1 cellular context compared by ENCODE assay signal in genomic region chr2:27093430-27094352, GRCh38.
A peak's percentile ranks its signal among the peaks of the same experiment; 100 is the strongest.
TF ChIP-seq lines count a peak whose summit lies in the region.

No MANE protein-coding gene starts in this region.

TF ChIP-seq in HepG2, 621 proteins besides CTCF, POLR2A, EP300 and RAD21 (continued from another document and continues in another):
- TF ChIP-seq AFF4 (CRISPR knock-in tag; IDR thresholded peaks at IDR 0.05) = peak; percentile 83; the same call in 1 of the 2 replicates
- peak in 1 of 2 experiments; percentile 67; a peak in 2 of 4 replicates for TF ChIP-seq KLF16 (CRISPR knock-in tag; IDR thresholded peaks at IDR 0.05)
- TF ChIP-seq REPIN1 (CRISPR knock-in tag; IDR thresholded peaks at IDR 0.05; ENCODE audit: borderline replicate concordance, low read depth) = peak; percentile 93
- peak; percentile 98 for TF ChIP-seq PATZ1 (CRISPR knock-in tag; IDR thresholded peaks at IDR 0.05)
- TF ChIP-seq ZC3H13 (CRISPR knock-in tag; IDR thresholded peaks at IDR 0.05) = peak; percentile 40; the same call in 1 of the 2 replicates
- TF ChIP-seq TCF7 (IDR thresholded peaks at IDR 0.05; ENCODE audit: low read depth) = 0 out of 2 replicates have a peak, but pooled peaks have one; percentile 20
- no peak for TF ChIP-seq CHCHD3 (CRISPR knock-in tag; IDR thresholded peaks at IDR 0.05)
- 0 out of 2 replicates have a peak, but pooled peaks have one; percentile 53 for TF ChIP-seq ZNF747 (CRISPR knock-in tag; IDR thresholded peaks at IDR 0.05; ENCODE audit: borderline replicate concordance)
- TF ChIP-seq NPAS2 (CRISPR knock-in tag; IDR thresholded peaks at IDR 0.05; ENCODE audit: borderline replicate concordance) = no peak
- peak; percentile 77 for TF ChIP-seq HDAC1 (CRISPR knock-in tag; IDR thresholded peaks at IDR 0.05)
- TF ChIP-seq TBX2 (CRISPR knock-in tag; IDR thresholded peaks at IDR 0.05; ENCODE audit: borderline replicate concordance) = no peak; the same call in 1 of the 2 replicates
- TF ChIP-seq ZSCAN30 (CRISPR knock-in tag; IDR thresholded peaks at IDR 0.05) = no peak
- TF ChIP-seq ONECUT2 (CRISPR knock-in tag; IDR thresholded peaks at IDR 0.05) = no peak; the same call in 1 of the 2 replicates
- TF ChIP-seq CCDC6 (CRISPR knock-in tag; IDR thresholded peaks at IDR 0.05) = peak; percentile 73
- no peak for TF ChIP-seq ZNF44 (CRISPR knock-in tag; IDR thresholded peaks at IDR 0.05)
- TF ChIP-seq REXO4 (CRISPR knock-in tag; IDR thresholded peaks at IDR 0.05; ENCODE audit: borderline replicate concordance) = no peak
- no peak for TF ChIP-seq ZMAT5 (CRISPR knock-in tag; IDR thresholded peaks at IDR 0.05; ENCODE audit: borderline replicate concordance, low read depth)
- no peak for TF ChIP-seq ZNF235 (CRISPR knock-in tag; IDR thresholded peaks at IDR 0.05; ENCODE audit: borderline replicate concordance)
- TF ChIP-seq SAP130 (CRISPR knock-in tag; IDR thresholded peaks at IDR 0.05; ENCODE audit: low read depth) = peak; percentile 95
- no peak; the same call in 1 of the 2 replicates for TF ChIP-seq ZBED4 (CRISPR knock-in tag; IDR thresholded peaks at IDR 0.05; ENCODE audit: borderline replicate concordance)
- 0 out of 2 replicates have a peak, but pooled peaks have one; percentile 29 for TF ChIP-seq ZMYM2 (CRISPR knock-in tag; IDR thresholded peaks at IDR 0.05)
- no peak for TF ChIP-seq RFX1 (IDR thresholded peaks at IDR 0.05)
- TF ChIP-seq ZNF629 (CRISPR knock-in tag; conservative IDR thresholded peaks at IDR 0.05) = no peak; the same call in 1 of the 2 replicates
- peak; percentile 89; the same call in 1 of the 2 replicates for TF ChIP-seq NCOR1 (IDR thresholded peaks at IDR 0.05; ENCODE audit: borderline replicate concordance, low read length)
- TF ChIP-seq SP140L (CRISPR knock-in tag; IDR thresholded peaks at IDR 0.05; ENCODE audit: borderline replicate concordance) = 0 out of 2 replicates have a peak, but pooled peaks have one; percentile 71
- TF ChIP-seq RFXANK (CRISPR knock-in tag; IDR thresholded peaks at IDR 0.05) = no peak; the same call in 1 of the 2 replicates
- peak; percentile 74; the same call in 1 of the 2 replicates for TF ChIP-seq ZNF580 (CRISPR knock-in tag; IDR thresholded peaks at IDR 0.05; ENCODE audit: borderline replicate concordance, low read depth)
- TF ChIP-seq ZNF431 (CRISPR knock-in tag; IDR thresholded peaks at IDR 0.05; ENCODE audit: borderline replicate concordance, low read depth) = no peak; the same call in 1 of the 2 replicates
- no peak for TF ChIP-seq GPBP1L1 (CRISPR knock-in tag; IDR thresholded peaks at IDR 0.05)
- no peak for TF ChIP-seq ZNF326 (CRISPR knock-in tag; IDR thresholded peaks at IDR 0.05; ENCODE audit: borderline replicate concordance)
- TF ChIP-seq YEATS2 (CRISPR knock-in tag; IDR thresholded peaks at IDR 0.05; ENCODE audit: borderline replicate concordance) = peak; percentile 69
- no peak for TF ChIP-seq DDIT3 (CRISPR knock-in tag; IDR thresholded peaks at IDR 0.05)
- peak; percentile 51; the same call in 1 of the 2 replicates for TF ChIP-seq ZNF12 (CRISPR knock-in tag; IDR thresholded peaks at IDR 0.05)
- no peak; the same call in none of the 2 replicates for TF ChIP-seq SSRP1 (CRISPR knock-in tag; IDR thresholded peaks at IDR 0.05)
- no peak; the same call in 1 of the 2 replicates for TF ChIP-seq KMT2B (CRISPR knock-in tag; IDR thresholded peaks at IDR 0.05)
- TF ChIP-seq ZSCAN29 (CRISPR knock-in tag; conservative IDR thresholded peaks at IDR 0.05) = peak; percentile 82
- TF ChIP-seq ARHGAP35 (CRISPR knock-in tag; IDR thresholded peaks at IDR 0.05; ENCODE audit: borderline replicate concordance) = no peak
- no peak; the same call in 1 of the 2 replicates for TF ChIP-seq FOSL2 (CRISPR knock-in tag; IDR thresholded peaks at IDR 0.05)
- 0 out of 2 replicates have a peak, but pooled peaks have one; percentile 9 for TF ChIP-seq ZNF275 (CRISPR knock-in tag; IDR thresholded peaks at IDR 0.05; ENCODE audit: borderline replicate concordance)
- no peak for TF ChIP-seq ZNF597 (CRISPR knock-in tag; IDR thresholded peaks at IDR 0.05)
